15 cellular contexts compared by ENCODE assay signal in the genomic region with DNA sequence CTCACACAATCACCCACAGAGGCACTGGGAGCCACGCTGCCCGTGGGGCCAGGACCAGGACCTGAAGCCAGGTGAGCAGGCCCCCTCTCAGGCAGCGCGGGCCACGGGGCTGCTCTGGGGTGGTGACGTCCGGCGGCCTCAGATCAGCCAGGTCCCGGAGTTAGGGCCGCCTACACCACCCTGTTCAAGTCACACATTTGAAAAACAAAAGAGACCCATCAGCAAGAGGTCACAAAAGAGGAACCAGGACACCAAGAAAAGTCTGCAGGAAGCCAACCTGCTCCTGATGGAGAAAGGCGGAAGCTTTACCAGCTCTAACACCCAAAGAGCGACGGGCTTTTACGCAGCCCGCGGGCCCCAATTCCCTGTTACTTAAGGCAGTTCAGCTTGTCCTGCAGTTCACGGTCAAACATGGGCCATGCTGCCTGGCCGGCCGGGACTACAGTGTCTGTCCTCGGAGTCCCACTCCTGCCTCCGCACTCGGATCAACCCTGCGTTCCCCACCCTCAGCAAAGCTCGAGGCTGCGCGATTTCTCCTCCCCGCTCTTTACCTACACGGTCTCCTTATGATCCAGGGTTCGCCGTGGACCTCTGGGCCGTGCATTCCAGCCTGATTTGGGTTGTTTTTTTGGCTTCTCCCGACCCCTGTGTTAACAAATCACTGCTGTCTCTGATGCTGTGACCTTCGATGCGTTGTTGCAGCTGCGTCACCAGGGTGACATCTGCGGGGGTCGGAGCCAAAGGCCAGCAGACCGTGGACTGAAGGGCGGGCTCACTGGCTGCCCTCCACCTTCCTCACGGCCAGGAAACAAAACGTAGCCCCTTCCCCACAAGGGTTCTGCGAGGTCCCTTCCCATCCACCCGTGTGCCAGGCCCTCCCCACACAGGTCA. TPM values are rescaled to one million over a fixed set of nuclear protein-coding genes. Genes with fewer than 3 reads are reported as not detected.
DNase-seq lines count a peak whose midpoint lies in the region; FAIRE-seq and TF ChIP-seq lines count a peak whose summit lies in the region.
"Had no signal": no experiment of that assay in that cellular context is flagged by ENCODE, and none has a peak within 500 bp of the region (broad histone marks: within the 10 kb centered on the region; RNA-seq: fewer than 3 reads in every experiment).

No MANE protein-coding gene starts in this region.

- no peak overlapping the region for H2BK120ac ChIP-seq in mesendoderm (ENCODE audit: low read depth, low read length)

- no peak overlapping the region for H2BK5ac ChIP-seq in mesendoderm (ENCODE audit: low read length)

- FAIRE-seq in astrocyte (lab: Jason Lieb, UNC): no peak
- FAIRE-seq in RCC 7860 (lab: Jason Lieb, UNC): no peak

- H3K56ac ChIP-seq in mesendoderm (ENCODE audit: low read length): peak overlapping the region; percentile 34

- H3K9me3 ChIP-seq in HUES64 (ENCODE audit: insufficient read depth, low read depth, low read length): no peaks in the 10 kb centered on the region
- H3K9me3 ChIP-seq in astrocyte (ENCODE audit: insufficient read depth, low read depth, low read length): no peaks in the 10 kb centered on the region

- H2BK15ac ChIP-seq in mesendoderm (replicated peaks; ENCODE audit: low read depth): no peak overlapping the region

- H3K4me3 ChIP-seq in HUES64 (ENCODE audit: low read length) (peak overlapping the region; percentile 27), astrocyte (ENCODE audit: insufficient read depth, low read depth, low read length) (peak overlapping the region; percentile 23), mesendoderm (ENCODE audit: low read length) (no peak overlapping the region)
- H3K4me3 ChIP-seq: BLaER1, K562 had no signal

- no peaks in the 10 kb centered on the region for H3K36me3 ChIP-seq in HUES64 (ENCODE audit: insufficient read depth, low read length)
- H3K36me3 ChIP-seq in astrocyte (ENCODE audit: insufficient read depth, low read length): no peaks in the 10 kb centered on the region
- no peaks in the 10 kb centered on the region for H3K36me3 ChIP-seq in mesendoderm (ENCODE audit: control insufficient read depth, insufficient read depth, low read length)
- H3K36me3 ChIP-seq: BLaER1 had no signal

- H3K27me3 ChIP-seq in HUES64 (ENCODE audit: insufficient read depth, low read length): peaks cover 39% of the 10 kb centered on the region
- H3K27me3 ChIP-seq in astrocyte (ENCODE audit: insufficient read depth, low read length): no peaks in the 10 kb centered on the region
- no peaks in the 10 kb centered on the region for H3K27me3 ChIP-seq in mesendoderm (ENCODE audit: insufficient read depth, low read length, poor library complexity)
- H3K27me3 ChIP-seq: BLaER1 had no signal

- H3K27ac Mint-ChIP-seq in astrocyte (ENCODE audit: unreplicated experiment): no peak overlapping the region
- H3K27ac Mint-ChIP-seq: dendritic cell treated with granulocyte-macrophage colony-stimulating factor and Interleukin-4, amounts not matched to agents 40 ng/mL and 50 ng/mL, for 4 days had no signal

- DNase-seq in CD1c-positive myeloid dendritic cell (ENCODE audit: extremely low spot score) (peak; percentile 56), astrocyte (ENCODE audit: low read depth) (no peak), mesendoderm (peak; percentile 11), RCC 7860 (ENCODE audit: low spot score) (no peak), cortex of kidney (lab: John Stamatoyannopoulos, UW) (no peak), NCI-H226 (no peak), NCI-H1105 (lab: John Stamatoyannopoulos, UW) (no peak)
- DNase-seq: activated T-cell treated with anti-CD3 and anti-CD28 coated beads, Interleukin-2, amount 50 U/mL, for 4 hours; DMS79 treated with DMSO at 0.1 percent for 48 hours; NCI-H1930; stimulated activated naive CD4-positive, alpha-beta T cell treated with Interleukin-2 at 50 U/mL for 16 hours had no signal

- H3K4me2 ChIP-seq in astrocyte (ENCODE audit: low read length) (peak overlapping the region; percentile 80), mesendoderm (ENCODE audit: low read length) (no peak overlapping the region)
- H3K4me2 ChIP-seq: BLaER1 had no signal

- H3K9ac ChIP-seq in HUES64 (ENCODE audit: low read depth, low read length): 0 out of 2 replicates have a peak overlapping the region, but pooled peaks have one; percentile 7
- peak overlapping the region; percentile 68 for H3K9ac ChIP-seq in astrocyte (ENCODE audit: low read length)
- no peak overlapping the region for H3K9ac ChIP-seq in mesendoderm (ENCODE audit: low read length)
- H3K9ac ChIP-seq: BLaER1 had no signal

- no peaks in the 10 kb centered on the region for H3K36me3 Mint-ChIP-seq in astrocyte (ENCODE audit: low read depth, unreplicated experiment)

- peak overlapping the region; percentile 87 for H2AFZ ChIP-seq in astrocyte (ENCODE audit: low read depth, low read length)

- 10% methylated on average over 43 of the region's 43 CpGs for WGBS in HUES64
- no CpG with 5 or more reads among the region's 43 CpGs for WGBS in mesendoderm (ENCODE audit: extremely low coverage, insufficient coverage, low lambda C conversion rate)

- no peaks in the 10 kb centered on the region for H3K79me2 ChIP-seq in astrocyte (ENCODE audit: insufficient read depth, low read length)
- H3K79me2 ChIP-seq in mesendoderm (ENCODE audit: control insufficient read depth, insufficient read depth, low read length): no peaks in the 10 kb centered on the region

- peaks cover 5% of the 10 kb centered on the region for H3K4me1 Mint-ChIP-seq in astrocyte (ENCODE audit: low read depth, unreplicated experiment)

- no peaks in the 10 kb centered on the region for H4K20me1 ChIP-seq in astrocyte (ENCODE audit: insufficient read depth, low read length)
- H4K20me1 ChIP-seq: BLaER1 had no signal

- H3K27me3 Mint-ChIP-seq in astrocyte (ENCODE audit: low read depth, unreplicated experiment): no peaks in the 10 kb centered on the region

- H3K4me1 ChIP-seq in HUES64 (ENCODE audit: insufficient read depth, low read length) (peaks cover 14% of the 10 kb centered on the region), astrocyte (ENCODE audit: insufficient read depth, low read length) (peaks cover 16% of the 10 kb centered on the region), mesendoderm (ENCODE audit: control insufficient read depth, low read depth, low read length) (no peaks in the 10 kb centered on the region)
- H3K4me1 ChIP-seq: BLaER1 had no signal

- H3K9me3 Mint-ChIP-seq in astrocyte (ENCODE audit: unreplicated experiment): no peaks in the 10 kb centered on the region
- H3K9me3 Mint-ChIP-seq: activated T-cell treated with anti-CD3 and anti-CD28 coated beads, Interleukin-2, amount 50 U/mL, for 4 hours; dendritic cell treated with granulocyte-macrophage colony-stimulating factor and Interleukin-4, amounts not matched to agents 40 ng/mL and 50 ng/mL, for 4 days had no signal

- no peaks in the 10 kb centered on the region for H3K79me1 ChIP-seq in mesendoderm (ENCODE audit: low read length)

- no peak overlapping the region for H3K23ac ChIP-seq in mesendoderm (ENCODE audit: low read length)

- H3K4me3 Mint-ChIP-seq in astrocyte (ENCODE audit: unreplicated experiment): no peak overlapping the region
- H3K4me3 Mint-ChIP-seq: activated T-cell treated with anti-CD3 and anti-CD28 coated beads, Interleukin-2, amount 50 U/mL, for 4 hours; dendritic cell treated with granulocyte-macrophage colony-stimulating factor and Interleukin-4, amounts not matched to agents 40 ng/mL and 50 ng/mL, for 4 days had no signal

- no peak overlapping the region for H3K4ac ChIP-seq in mesendoderm (ENCODE audit: low read depth, low read length)

- H2AK5ac ChIP-seq in mesendoderm (ENCODE audit: low read length): no peak overlapping the region

- no peak overlapping the region for H4K8ac ChIP-seq in mesendoderm (ENCODE audit: low read depth, low read length)

- no peak overlapping the region for H4K5ac ChIP-seq in mesendoderm (ENCODE audit: low read length)

- no peak overlapping the region for H3K18ac ChIP-seq in mesendoderm (ENCODE audit: low read length)

- no peak for TF ChIP-seq CTCF in astrocyte (IDR thresholded peaks at IDR 0.05; ENCODE audit: insufficient read depth, low read depth, low read length)

- H3K27ac ChIP-seq in HUES64 (ENCODE audit: low read depth, low read length) (no peak overlapping the region), astrocyte (ENCODE audit: low read depth, low read length) (peak overlapping the region; percentile 81), mesendoderm (ENCODE audit: low read depth, low read length) (no peak overlapping the region)
- H3K27ac ChIP-seq: BLaER1 had no signal

RNA-seq across cellular contexts. Expression of a gene that starts 31.0 kb away (rescaled TPM):
- polyA plus RNA-seq in HUES64 (2013, experiment 1 of 2): 0.90 TPM
- 0.51 TPM for polyA plus RNA-seq in HUES64 (2013, experiment 2 of 2)
- total RNA-seq in astrocyte: 2.1 and 3.1 TPM in 2 replicates
- polyA plus RNA-seq in mesendoderm (2013, experiment 1 of 2): 0.86 TPM
- 0.46 TPM for polyA plus RNA-seq in mesendoderm (2013, experiment 2 of 2)

Comparison
In these comparisons a context has a peak if more than half of its experiments do, and no peak if none do; other contexts are left out.
1. DNase-seq: peak in CD1c-positive myeloid dendritic cell (single experiment) and mesendoderm (single experiment); none in astrocyte (single experiment), RCC 7860 (single experiment), cortex of kidney (single experiment), NCI-H226 (single experiment) and NCI-H1105 (single experiment).